In genomic region chr7:124765401-124766352, GRCh38 we compare ENCODE assay signal across 8 cellular contexts. TPM values are rescaled to one million over a fixed set of nuclear protein-coding genes. Genes with fewer than 3 reads are reported as not detected.
A peak's percentile ranks its signal among the peaks of the same experiment; 100 is the strongest.
DNase-seq lines count a peak whose midpoint lies in the region; ATAC-seq and TF ChIP-seq lines count a peak whose summit lies in the region.

GPR37 (minus strand) TSS chr7:124765792; CDS start chr7:124764976, 816 bp downstream.

- DNase-seq in activated effector memory CD4-positive, alpha-beta T cell treated with anti-CD3 and anti-CD28 coated beads, Interleukin-2, amount 50 U/mL, for 16 hours = peak; percentile 66
- DNase-seq in activated effector memory CD4-positive, alpha-beta T cell treated with Interleukin-2 at 50 U/mL for 16 hours = no peak
- peak; percentile 77 for DNase-seq in NCI-H1694 treated with DMSO at 0.1 percent for 48 hours (lab: John Stamatoyannopoulos, UW)
- peak; percentile 27 for DNase-seq in activated CD4-positive, alpha-beta T cell treated with anti-CD3 and anti-CD28 coated beads, Interleukin-2, amount 10 ng/mL, durations not matched to agents 7 days and 5 days
- peak; percentile 92 for DNase-seq in epithelial cell of esophagus (ENCODE audit: low read depth)
- peak; percentile 51 to 83 for DNase-seq in mesothelial cell of epicardium (ENCODE audit: low spot score in 2 of 2, unreplicated experiment in 2 of 2)

- CTCF ChIA-PET in activated CD4-positive, alpha-beta T cell treated with anti-CD3 and anti-CD28 coated beads, Interleukin-2, amount 10 ng/mL, durations not matched to agents 7 days and 5 days (lab: Charles Lee) = interaction anchor here (0.6 kb wide), 1 partner anchor 1188 kb away, joined by 3 read pairs; no protein-coding TSS in a partner anchor

- peak; percentile 49 for TF ChIP-seq CTCF in epithelial cell of esophagus (IDR thresholded peaks at IDR 0.05; ENCODE audit: insufficient read depth, low read depth, low read length, missing control alignments)
- TF ChIP-seq CTCF in mesothelial cell of epicardium (IDR thresholded peaks at IDR 0.05; ENCODE audit: unreplicated experiment) = peak; percentile 35

- H3K27ac Mint-ChIP-seq in activated CD4-positive, alpha-beta T cell treated with anti-CD3 and anti-CD28 coated beads, Interleukin-2, amount 10 ng/mL, durations not matched to agents 7 days and 5 days = no peak within 1 kb of the TSS
- peak within 1 kb of the TSS; percentile 93 for H3K27ac Mint-ChIP-seq in mesothelial cell of epicardium
- H3K27ac Mint-ChIP-seq in stimulated activated naive CD8-positive, alpha-beta T cell treated with anti-CD3 and anti-CD28 coated beads, Interleukin-15, Interleukin-2, amounts not matched to agents 100 ng/mL and 50 ng/mL, for 24 hours = no peak within 1 kb of the TSS

- ATAC-seq in HG02678 (IDR thresholded peaks at IDR 0.05; ENCODE audit: unreplicated experiment) = peak; percentile 67

- POLR2A ChIA-PET in activated CD4-positive, alpha-beta T cell treated with anti-CD3 and anti-CD28 coated beads, Interleukin-2, amount 10 ng/mL, durations not matched to agents 7 days and 5 days (lab: Charles Lee) = interaction anchor here (0.7 kb wide), 1 partner anchor 962 kb away, joined by 3 read pairs; no protein-coding TSS in a partner anchor

- H3K36me3 Mint-ChIP-seq in activated CD4-positive, alpha-beta T cell treated with anti-CD3 and anti-CD28 coated beads, Interleukin-2, amount 10 ng/mL, durations not matched to agents 7 days and 5 days (ENCODE audit: low read depth) = no peaks in the 10 kb centered on the region
- peaks cover 3% of the 10 kb centered on the region for H3K36me3 Mint-ChIP-seq in mesothelial cell of epicardium
- no peaks in the 10 kb centered on the region for H3K36me3 Mint-ChIP-seq in stimulated activated naive CD8-positive, alpha-beta T cell treated with anti-CD3 and anti-CD28 coated beads, Interleukin-15, Interleukin-2, amounts not matched to agents 100 ng/mL and 50 ng/mL, for 24 hours (ENCODE audit: low read depth)

- peaks cover 12% of the 10 kb centered on the region for H3K4me1 Mint-ChIP-seq in activated CD4-positive, alpha-beta T cell treated with anti-CD3 and anti-CD28 coated beads, Interleukin-2, amount 10 ng/mL, durations not matched to agents 7 days and 5 days
- peaks cover 20% of the 10 kb centered on the region for H3K4me1 Mint-ChIP-seq in mesothelial cell of epicardium
- peaks cover 16% of the 10 kb centered on the region for H3K4me1 Mint-ChIP-seq in stimulated activated naive CD8-positive, alpha-beta T cell treated with anti-CD3 and anti-CD28 coated beads, Interleukin-15, Interleukin-2, amounts not matched to agents 100 ng/mL and 50 ng/mL, for 24 hours (ENCODE audit: low read depth)

- no peaks in the 10 kb centered on the region for H3K9me3 Mint-ChIP-seq in activated CD4-positive, alpha-beta T cell treated with anti-CD3 and anti-CD28 coated beads, Interleukin-2, amount 10 ng/mL, durations not matched to agents 7 days and 5 days
- peaks cover 4% of the 10 kb centered on the region for H3K9me3 Mint-ChIP-seq in mesothelial cell of epicardium
- no peaks in the 10 kb centered on the region for H3K9me3 Mint-ChIP-seq in stimulated activated naive CD8-positive, alpha-beta T cell treated with anti-CD3 and anti-CD28 coated beads, Interleukin-15, Interleukin-2, amounts not matched to agents 100 ng/mL and 50 ng/mL, for 24 hours

- H3K4me3 Mint-ChIP-seq in activated CD4-positive, alpha-beta T cell treated with anti-CD3 and anti-CD28 coated beads, Interleukin-2, amount 10 ng/mL, durations not matched to agents 7 days and 5 days = peak within 1 kb of the TSS; percentile 72
- H3K4me3 Mint-ChIP-seq in mesothelial cell of epicardium = peak within 1 kb of the TSS; percentile 84
- peak within 1 kb of the TSS; percentile 75 for H3K4me3 Mint-ChIP-seq in stimulated activated naive CD8-positive, alpha-beta T cell treated with anti-CD3 and anti-CD28 coated beads, Interleukin-15, Interleukin-2, amounts not matched to agents 100 ng/mL and 50 ng/mL, for 24 hours

- H3K4me3 ChIP-seq in epithelial cell of esophagus (ENCODE audit: low read length) = peak within 1 kb of the TSS; percentile 59

- peaks cover 59% of the 10 kb centered on the region for H3K27me3 Mint-ChIP-seq in activated CD4-positive, alpha-beta T cell treated with anti-CD3 and anti-CD28 coated beads, Interleukin-2, amount 10 ng/mL, durations not matched to agents 7 days and 5 days
- H3K27me3 Mint-ChIP-seq in mesothelial cell of epicardium (ENCODE audit: low read depth) = peaks cover 28% of the 10 kb centered on the region
- peaks cover 65% of the 10 kb centered on the region for H3K27me3 Mint-ChIP-seq in stimulated activated naive CD8-positive, alpha-beta T cell treated with anti-CD3 and anti-CD28 coated beads, Interleukin-15, Interleukin-2, amounts not matched to agents 100 ng/mL and 50 ng/mL, for 24 hours

RNA-seq across cellular contexts. Expression of gene GPR37, which starts in this region (rescaled TPM):
- not detected for total RNA-seq in activated CD4-positive, alpha-beta T cell treated with anti-CD3 and anti-CD28 coated beads, Interleukin-2, amount 10 ng/mL, durations not matched to agents 7 days and 5 days
- total RNA-seq in mesothelial cell of epicardium = 4.7 to 5.0 TPM (median 4.8 TPM) in 3 replicates

Comparison
In these comparisons a context has a peak if more than half of its experiments do, and no peak if none do; other contexts are left out.
1. Peak in DNase-seq in activated CD4-positive, alpha-beta T cell treated with anti-CD3 and anti-CD28 coated beads, Interleukin-2, amount 10 ng/mL, durations not matched to agents 7 days and 5 days; RNA of the gene not detected or under 1 TPM.